Comparison of ENCODE assay signal across 18 cellular contexts in genomic region chr1:181712636-181713238, GRCh38.
DNase-seq lines count a peak whose midpoint lies in the region; ATAC-seq and TF ChIP-seq lines count a peak whose summit lies in the region.
"Had no signal": no experiment of that assay in that cellular context is flagged by ENCODE, and none has a peak within 500 bp of the region (broad histone marks: within the 10 kb centered on the region; RNA-seq: fewer than 3 reads in every experiment).

No MANE protein-coding gene starts in this region.

- H3K4me1 ChIP-seq in mucosa of descending colon (ENCODE audit: low read depth): no peaks in the 10 kb centered on the region
- H3K4me1 ChIP-seq: BLaER1, Caco-2 had no signal

- ATAC-seq in mucosa of descending colon (peak; percentile 7), HG03457 (IDR thresholded peaks at IDR 0.05; ENCODE audit: unreplicated experiment) (no peak)
- no peak for ATAC-seq in stimulated activated effector memory CD8-positive, alpha-beta T cell treated with anti-CD3 and anti-CD28 coated beads, Interleukin-12 subunit alpha, Interleukin-12 subunit beta, amount 100 ng/mL, for 72 hours
- ATAC-seq: GM23338, Panc1 had no signal

- H3K27me3 Mint-ChIP-seq in type B pancreatic cell: peaks cover 12% of the 10 kb centered on the region

- DNase-seq in NCI-H446 (lab: John Stamatoyannopoulos, UW) (peak; percentile 12 to 57), cerebellum (ENCODE audit: low spot score) (peak; percentile 90), mucosa of descending colon (no peak), type B pancreatic cell (ENCODE audit: extremely low spot score, unreplicated experiment) (peak; percentile 27)
- no peak for DNase-seq in activated CD4-positive, CD25-positive, alpha-beta regulatory T cell treated with anti-CD3 and anti-CD28 coated beads, Interleukin-2, amount 50 U/mL, for 72 hours
- DNase-seq in stimulated activated effector memory CD8-positive, alpha-beta T cell treated with anti-CD3 and anti-CD28 coated beads, Interleukin-12 subunit alpha, Interleukin-12 subunit beta, amount 100 ng/mL, for 72 hours (ENCODE audit: low spot score in 2 of 2): no peak
- DNase-seq: Caco-2; CD4-positive, alpha-beta memory T cell; DND-41; NCI-H1694; NCI-H510A treated with DMSO at 0.1 percent for 48 hours; NCI-H82; SIG-M5 had no signal

- no peak overlapping the region for H3K4me3 ChIP-seq in mucosa of descending colon
- H3K4me3 ChIP-seq: BLaER1, GM23338 had no signal

- no peaks in the 10 kb centered on the region for H3K9me3 ChIP-seq in mucosa of descending colon
- H3K9me3 ChIP-seq: BLaER1, Caco-2 had no signal

- no peak overlapping the region for H3K27ac Mint-ChIP-seq in type B pancreatic cell
- H3K27ac Mint-ChIP-seq in stimulated activated effector memory CD8-positive, alpha-beta T cell treated with anti-CD3 and anti-CD28 coated beads, Interleukin-12 subunit alpha, Interleukin-12 subunit beta, amount 100 ng/mL, for 72 hours: no peak overlapping the region
- H3K27ac Mint-ChIP-seq: CD4-positive, alpha-beta memory T cell; GM23338; IgD-negative memory B cell had no signal

- no peaks in the 10 kb centered on the region for H3K4me1 Mint-ChIP-seq in type B pancreatic cell (ENCODE audit: unreplicated experiment)
- H3K4me1 Mint-ChIP-seq in stimulated activated effector memory CD8-positive, alpha-beta T cell treated with anti-CD3 and anti-CD28 coated beads, Interleukin-12 subunit alpha, Interleukin-12 subunit beta, amount 100 ng/mL, for 72 hours: no peaks in the 10 kb centered on the region
- H3K4me1 Mint-ChIP-seq: CD4-positive, alpha-beta memory T cell; IgD-negative memory B cell had no signal

- intact Hi-C loops in mucosa of descending colon (cut with DNase I, micrococcal nuclease): no loop called here

- no peaks in the 10 kb centered on the region for H3K9me3 Mint-ChIP-seq in type B pancreatic cell
- H3K9me3 Mint-ChIP-seq in stimulated activated effector memory CD8-positive, alpha-beta T cell treated with anti-CD3 and anti-CD28 coated beads, Interleukin-12 subunit alpha, Interleukin-12 subunit beta, amount 100 ng/mL, for 72 hours: no peaks in the 10 kb centered on the region
- H3K9me3 Mint-ChIP-seq: GM23338 had no signal

- no peaks in the 10 kb centered on the region for H3K36me3 ChIP-seq in mucosa of descending colon (ENCODE audit: low read depth)
- H3K36me3 ChIP-seq: BLaER1 had no signal

- no peak for TF ChIP-seq CTCF in mucosa of descending colon (IDR thresholded peaks at IDR 0.05)
- TF ChIP-seq CTCF in type B pancreatic cell (conservative IDR thresholded peaks at IDR 0.05): no peak

- no peaks in the 10 kb centered on the region for H3K36me3 Mint-ChIP-seq in type B pancreatic cell
- H3K36me3 Mint-ChIP-seq in stimulated activated effector memory CD8-positive, alpha-beta T cell treated with anti-CD3 and anti-CD28 coated beads, Interleukin-12 subunit alpha, Interleukin-12 subunit beta, amount 100 ng/mL, for 72 hours: no peaks in the 10 kb centered on the region
- H3K36me3 Mint-ChIP-seq: CD4-positive, alpha-beta memory T cell; IgD-negative memory B cell had no signal

- no peak overlapping the region for H3K4me3 Mint-ChIP-seq in type B pancreatic cell
- no peak overlapping the region for H3K4me3 Mint-ChIP-seq in stimulated activated effector memory CD8-positive, alpha-beta T cell treated with anti-CD3 and anti-CD28 coated beads, Interleukin-12 subunit alpha, Interleukin-12 subunit beta, amount 100 ng/mL, for 72 hours
- H3K4me3 Mint-ChIP-seq: CD4-positive, alpha-beta memory T cell; GM23338; IgD-negative memory B cell had no signal

Comparison
In these comparisons a context has a peak if more than half of its experiments do, and no peak if none do; other contexts are left out.
1. DNase-seq: peak in NCI-H446 (2 of 2), cerebellum (single experiment) and type B pancreatic cell (single experiment); none in mucosa of descending colon (0 of 3), activated CD4-positive, CD25-positive, alpha-beta regulatory T cell treated with anti-CD3 and anti-CD28 coated beads, Interleukin-2, amount 50 U/mL, for 72 hours (single experiment) and stimulated activated effector memory CD8-positive, alpha-beta T cell treated with anti-CD3 and anti-CD28 coated beads, Interleukin-12 subunit alpha, Interleukin-12 subunit beta, amount 100 ng/mL, for 72 hours (0 of 2).